14 cellular contexts compared by ENCODE assay signal in the genomic region with DNA sequence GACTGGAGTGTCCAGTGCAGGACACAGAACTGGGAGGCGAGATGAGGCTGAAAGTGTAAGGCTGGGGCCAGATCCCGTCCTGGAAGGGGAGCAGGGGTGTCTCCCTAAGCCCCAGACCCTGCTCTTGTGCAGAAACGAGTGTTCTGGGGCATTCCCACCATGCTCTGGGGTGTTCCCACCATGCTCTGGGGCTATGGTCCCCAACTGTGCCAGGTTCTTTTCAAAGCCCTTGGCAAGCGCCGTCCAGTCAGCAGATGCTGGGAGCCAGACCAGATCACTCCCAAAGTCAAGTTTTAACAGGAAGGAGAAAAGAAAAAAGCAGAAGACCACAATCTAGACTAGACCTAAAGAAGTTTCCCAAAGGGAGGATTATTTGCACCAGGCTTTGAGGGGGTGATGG. TPM values are rescaled to one million over a fixed set of nuclear protein-coding genes. Genes with fewer than 3 reads are reported as not detected.
DNase-seq lines count a peak whose midpoint lies in the region; ATAC-seq and TF ChIP-seq lines count a peak whose summit lies in the region.
"Had no signal": no experiment of that assay in that cellular context is flagged by ENCODE, and none has a peak within 500 bp of the region (broad histone marks: within the 10 kb centered on the region; RNA-seq: fewer than 3 reads in every experiment).

No MANE protein-coding gene starts in this region.

- peaks cover 19% of the 10 kb centered on the region for H3K79me2 ChIP-seq in MM.1S (ENCODE audit: low read length)

- no peaks in the 10 kb centered on the region for H4K20me1 ChIP-seq in MM.1S (ENCODE audit: insufficient read depth, low read length)

- H3K4me1 Mint-ChIP-seq in neural crest cell, result peaks cover 32% of the 10 kb centered on the region

- H3K27me3 Mint-ChIP-seq in neural crest cell (ENCODE audit: low read depth), result no peaks in the 10 kb centered on the region
- H3K27me3 Mint-ChIP-seq: activated CD4-positive, alpha-beta T cell treated with anti-CD3 and anti-CD28 coated beads for 36 hours had no signal

- no peak for TF ChIP-seq EP300 in esophagus muscularis mucosa (IDR thresholded peaks at IDR 0.05)

- H2AFZ ChIP-seq in MM.1S (ENCODE audit: low read length), result no peak overlapping the region

- no peak for TF ChIP-seq CTCF in 22Rv1 (IDR thresholded peaks at IDR 0.05)
- no peak for TF ChIP-seq CTCF in MM.1S (IDR thresholded peaks at IDR 0.05; ENCODE audit: low read length)
- no peak for TF ChIP-seq CTCF in esophagus muscularis mucosa (IDR thresholded peaks at IDR 0.05)
- TF ChIP-seq CTCF in neural crest cell (conservative IDR thresholded peaks at IDR 0.05), result no peak

- no peak for ATAC-seq in HG03039 (IDR thresholded peaks at IDR 0.05; ENCODE audit: unreplicated experiment)
- ATAC-seq in sciatic nerve, result no peak
- no peak for ATAC-seq in HG02973 (IDR thresholded peaks at IDR 0.05; ENCODE audit: unreplicated experiment)
- ATAC-seq: activated CD4-positive, alpha-beta T cell treated with anti-CD3 and anti-CD28 coated beads for 36 hours; left lobe of liver had no signal

- H3K27ac ChIP-seq in 22Rv1 (peak overlapping the region; percentile 96), MM.1S (ENCODE audit: low read length) (no peak overlapping the region), esophagus muscularis mucosa (replicated peaks in 1 of 4) (peak overlapping the region in 3 of 4 donors; percentile 98 to 99 (median 98))

- no peaks in the 10 kb centered on the region for H3K9me3 ChIP-seq in MM.1S (replicated peaks; ENCODE audit: insufficient read depth, low read length)
- no peaks in the 10 kb centered on the region for H3K9me3 ChIP-seq in esophagus muscularis mucosa

- H3F3A ChIP-seq in MM.1S (ENCODE audit: insufficient read depth, low read length), result no peaks in the 10 kb centered on the region

- H3K4me1 ChIP-seq in MM.1S (ENCODE audit: low read length) (peaks cover 3% of the 10 kb centered on the region; the same call in 1 of the 2 replicates), esophagus muscularis mucosa (peaks cover 37 to 47% (median 42%) of the 10 kb centered on the region in 4 donors)

- no peaks in the 10 kb centered on the region for H3K9me2 ChIP-seq in MM.1S (replicated peaks; ENCODE audit: insufficient read depth, low read length)

- no peak for TF ChIP-seq POLR2A in esophagus muscularis mucosa (IDR thresholded peaks at IDR 0.05; ENCODE audit: low read depth)

- H3K4me3 Mint-ChIP-seq in neural crest cell, result peak overlapping the region; percentile 93

- H3K4me2 ChIP-seq in MM.1S (ENCODE audit: low read depth, low read length), result no peak overlapping the region

- H3K27ac Mint-ChIP-seq in neural crest cell (ENCODE audit: unreplicated experiment), result peak overlapping the region; percentile 83
- H3K27ac Mint-ChIP-seq: activated CD4-positive, alpha-beta T cell treated with anti-CD3 and anti-CD28 coated beads for 36 hours had no signal

- H3K9me3 Mint-ChIP-seq in neural crest cell, result no peaks in the 10 kb centered on the region

- H3K4me3 ChIP-seq in MM.1S (ENCODE audit: low read length) (no peak overlapping the region), esophagus muscularis mucosa (no peak overlapping the region)

- no peak overlapping the region for H3K9ac ChIP-seq in MM.1S (ENCODE audit: low read length)

- DNase-seq in MM.1S (peak; percentile 3), esophagus muscularis mucosa (ENCODE audit: extremely low spot score) (no peak), neural crest cell (ENCODE audit: low read depth, low spot score) (no peak), NK-92 (lab: John Stamatoyannopoulos, UW; ENCODE audit: unreplicated experiment) (no peak), sciatic nerve (ENCODE audit: low spot score) (no peak)
- DNase-seq: activated CD4-positive, alpha-beta T cell treated with anti-CD3 and anti-CD28 coated beads for 36 hours; AML-193; erythroblast; SHP77 treated with DMSO at 0.1 percent for 48 hours; stimulated activated CD8-positive, alpha-beta memory T cell treated with anti-CD3 and anti-CD28 coated beads, Interleukin-4, amount 100 ng/mL, for 48 hours had no signal

- H3K27me3 ChIP-seq in MM.1S (replicated peaks; ENCODE audit: insufficient read depth, low read length) (no peaks in the 10 kb centered on the region), esophagus muscularis mucosa (no peaks in the 10 kb centered on the region)

- intact Hi-C loops in esophagus muscularis mucosa (cut with DNase I) (no loop called here), sciatic nerve (cut with DNase I) (no loop called here)

- no peaks in the 10 kb centered on the region for H3K36me3 Mint-ChIP-seq in neural crest cell (ENCODE audit: low read depth)

- no peaks in the 10 kb centered on the region for H3K36me3 ChIP-seq in MM.1S (replicated peaks; ENCODE audit: insufficient read depth, low read length)
- H3K36me3 ChIP-seq in esophagus muscularis mucosa, result peaks cover 15 to 48% (median 43%) of the 10 kb centered on the region in 4 donors

- WGBS in esophagus muscularis mucosa, result 67% methylated on average over 5 of the region's 5 CpGs

RNA-seq across cellular contexts. Expression of a gene that starts 2.5 kb away (rescaled TPM):
- 100 to 1,000 TPM in 3 of 4 donors, 10 to 100 TPM in 1; 98.0 to 175 (median 115) TPM for total RNA-seq in esophagus muscularis mucosa
- total RNA-seq in neural crest cell, result 58.2 and 65.8 TPM in 2 replicates
- 168 TPM for total RNA-seq in sciatic nerve

RNA-seq across cellular contexts. Expression of a gene that starts 2.8 kb away (rescaled TPM):
- total RNA-seq in esophagus muscularis mucosa, result 10 to 100 TPM; 15.8 to 38.2 (median 23.6) TPM
- total RNA-seq in neural crest cell, result 53.4 and 54.5 TPM in 2 replicates
- 18.4 TPM for total RNA-seq in sciatic nerve

RNA-seq across cellular contexts. Expression of a gene that starts 29.3 kb away (rescaled TPM):
- total RNA-seq in esophagus muscularis mucosa (10 to 100 TPM; 10.4 to 20.3 (median 15.5) TPM), neural crest cell (17.4 and 18.6 TPM in 2 replicates), sciatic nerve (15.7 TPM)

RNA-seq across cellular contexts. Expression of a gene that starts 29.8 kb away (rescaled TPM):
- total RNA-seq in esophagus muscularis mucosa, result 10 to 100 TPM in 1 of 4 donors, 1 to 10 TPM in 3; 5.0 to 10.7 (median 5.6) TPM
- 21.8 and 22.7 TPM in 2 replicates for total RNA-seq in neural crest cell
- 17.7 TPM for total RNA-seq in sciatic nerve

RNA-seq across cellular contexts. Expression of a gene that starts 30.1 kb away (rescaled TPM):
- total RNA-seq in esophagus muscularis mucosa (1 to 10 TPM in 2 of 4 donors, under 1 TPM in 2; 0.19 to 1.5 (median 1.0) TPM), neural crest cell (0.61 and 1.6 TPM in 2 replicates), sciatic nerve (1.8 TPM)
- total RNA-seq: left lobe of liver had no signal
